14 cellular contexts compared by ENCODE assay signal in genomic region chr6:7561153-7561964, GRCh38.
DNase-seq lines count a peak whose midpoint lies in the region; ATAC-seq and TF ChIP-seq lines count a peak whose summit lies in the region.
"Had no signal": no experiment of that assay in that cellular context is flagged by ENCODE, and none has a peak within 500 bp of the region (broad histone marks: within the 10 kb centered on the region; RNA-seq: fewer than 3 reads in every experiment).

No MANE protein-coding gene starts in this region.

- H3K27me3 ChIP-seq in mucosa of rectum (ENCODE audit: control insufficient read depth in 2 of 2, insufficient read depth in 2 of 2, low read length in 2 of 2): peaks cover 0 to 4% of the 10 kb centered on the region in 2 donors
- H3K27me3 ChIP-seq: BLaER1 treated with 17β-estradiol and CSF1 and Interleukin-3, amounts not matched to agents 10 nM and 100 nM had no signal

- H3K4me3 ChIP-seq in epithelial cell of esophagus (ENCODE audit: low read length): no peak overlapping the region
- H3K4me3 ChIP-seq in mucosa of rectum (ENCODE audit: low read length in 2 of 2): peak overlapping the region; percentile 2 to 36
- H3K4me3 ChIP-seq: BLaER1 treated with 17β-estradiol and CSF1 and Interleukin-3, amounts not matched to agents 10 nM and 100 nM; lung; spleen had no signal

- DNase-seq in DMS79 treated with DMSO at 0.1 percent for 48 hours (lab: John Stamatoyannopoulos, UW): peak; percentile 64
- DNase-seq in NCI-H2196 (lab: John Stamatoyannopoulos, UW; ENCODE audit: unreplicated experiment): peak; percentile 98
- peak; percentile 88 for DNase-seq in epithelial cell of esophagus (ENCODE audit: low read depth)
- no peak for DNase-seq in activated CD4-positive, alpha-beta T cell treated with anti-CD3 and anti-CD28 coated beads for 4 hours
- no peak for DNase-seq in cerebellar nuclear complex (lab: John Stamatoyannopoulos, UW)
- DNase-seq: activated CD4-positive, CD25-positive, alpha-beta regulatory T cell treated with anti-CD3 and anti-CD28 coated beads, Interleukin-2, amount 50 U/mL, for 72 hours; activated naive CD4-positive, alpha-beta T cell treated with Interleukin-2 at 50 U/mL for 16 hours; effector memory CD8-positive, alpha-beta T cell; spleen had no signal

- no peaks in the 10 kb centered on the region for H3K9me3 ChIP-seq in mucosa of rectum (ENCODE audit: control insufficient read depth in 2 of 2, low read length in 2 of 2)
- H3K9me3 ChIP-seq: BLaER1 treated with 17β-estradiol and CSF1 and Interleukin-3, amounts not matched to agents 10 nM and 100 nM; spleen had no signal

- no peak for TF ChIP-seq CTCF in epithelial cell of esophagus (IDR thresholded peaks at IDR 0.05; ENCODE audit: insufficient read depth, low read depth, low read length, missing control alignments)

- no peak for ATAC-seq in GM18858 (IDR thresholded peaks at IDR 0.05; ENCODE audit: unreplicated experiment)
- ATAC-seq in HG03159 (IDR thresholded peaks at IDR 0.05; ENCODE audit: unreplicated experiment): no peak
- ATAC-seq: effector memory CD8-positive, alpha-beta T cell had no signal

- H3K27ac ChIP-seq in mucosa of rectum (ENCODE audit: low read depth in 2 of 2, low read length in 2 of 2): peak overlapping the region; percentile 77 to 93
- H3K27ac ChIP-seq: BLaER1 treated with 17β-estradiol and CSF1 and Interleukin-3, amounts not matched to agents 10 nM and 100 nM; spleen had no signal

- H3K4me1 ChIP-seq in mucosa of rectum (ENCODE audit: control insufficient read depth in 2 of 2, insufficient read depth in 2 of 2, low read length in 2 of 2): peaks cover 0 to 14% of the 10 kb centered on the region in 2 donors
- H3K4me1 ChIP-seq: BLaER1 treated with 17β-estradiol and CSF1 and Interleukin-3, amounts not matched to agents 10 nM and 100 nM; spleen had no signal

- H3K9ac ChIP-seq in mucosa of rectum (ENCODE audit: low read depth in 1 of 2, low read length in 2 of 2): peak overlapping the region in 1 of 2 donors; percentile 1
- H3K9ac ChIP-seq: BLaER1 treated with 17β-estradiol and CSF1 and Interleukin-3, amounts not matched to agents 10 nM and 100 nM had no signal

- peaks cover 50 to 61% of the 10 kb centered on the region in 2 donors for H3K36me3 ChIP-seq in mucosa of rectum (ENCODE audit: control insufficient read depth in 2 of 2, insufficient read depth in 2 of 2, low read length in 2 of 2)
- H3K36me3 ChIP-seq: BLaER1 treated with 17β-estradiol and CSF1 and Interleukin-3, amounts not matched to agents 10 nM and 100 nM had no signal

Comparison
In these comparisons a context has a peak if more than half of its experiments do, and no peak if none do; other contexts are left out.
1. DNase-seq: peak in DMS79 treated with DMSO at 0.1 percent for 48 hours (single experiment), NCI-H2196 (single experiment) and epithelial cell of esophagus (single experiment); none in activated CD4-positive, alpha-beta T cell treated with anti-CD3 and anti-CD28 coated beads for 4 hours (0 of 2) and cerebellar nuclear complex (0 of 2).